ENCODE assay signal across 8 cellular contexts in the genomic region with DNA sequence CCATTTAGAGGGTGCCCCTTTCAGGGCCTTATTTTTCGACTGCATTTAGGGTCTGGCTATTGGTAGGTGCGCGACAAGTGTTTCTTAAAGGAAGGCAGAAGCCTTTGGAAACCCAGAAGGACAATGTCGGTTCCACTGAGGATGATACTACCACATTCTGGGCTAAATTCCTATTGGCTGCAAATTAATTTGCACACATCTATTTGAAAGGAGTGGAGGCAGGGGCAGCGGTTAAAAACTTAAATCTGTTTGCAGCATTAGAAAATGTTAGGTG. TPM values are rescaled to one million over a fixed set of nuclear protein-coding genes. Genes with fewer than 3 reads are reported as not detected.
DNase-seq lines count a peak whose midpoint lies in the region; ATAC-seq and TF ChIP-seq lines count a peak whose summit lies in the region.

No MANE protein-coding gene starts in this region.

- H3K27ac ChIP-seq in right cardiac atrium (ENCODE audit: low read length) (peak overlapping the region; percentile 79), gastrocnemius medialis (peak overlapping the region; percentile 86 to 95 (median 89))

- TF ChIP-seq POLR2A in gastrocnemius medialis (IDR thresholded peaks at IDR 0.05): no peak

- H3K9me3 ChIP-seq in right cardiac atrium (ENCODE audit: control insufficient read depth, low read length) (no peaks in the 10 kb centered on the region), gastrocnemius medialis (no peaks in the 10 kb centered on the region)

- POLR2A ChIA-PET in activated CD4-positive, alpha-beta memory T cell treated with anti-CD3 and anti-CD28 coated beads, Interleukin-2, amount 10 ng/mL, durations not matched to agents 7 days and 5 days (lab: Charles Lee): interaction anchor here (2.1 to 3.0 kb wide), 2 partner anchors 18 to 38 kb away, joined by 4 to 11 read pairs; no protein-coding TSS in a partner anchor

- intact Hi-C loops in right cardiac atrium (cut with DNase I) (no loop called here), gastrocnemius medialis (cut with DNase I; ENCODE audit: low total_unique reads) (loop anchor here (2.0 to 10.0 kb wide), 2 partner anchors 111 to 693 kb away; a partner anchor contains a TSS)

- no peaks in the 10 kb centered on the region for H3K27me3 ChIP-seq in right cardiac atrium (ENCODE audit: control insufficient read depth, insufficient read depth)
- no peaks in the 10 kb centered on the region for H3K27me3 ChIP-seq in gastrocnemius medialis

- in situ Hi-C loops in gastrocnemius medialis (cut with MboI; ENCODE audit: low sequenced_read_pairs in 4 of 4): loop anchor here in 1 of 4 donors (25.0 kb wide), 1 partner anchor 1044 kb away; a partner anchor contains a TSS

- H3K4me3 ChIP-seq in GM08714 (ENCODE audit: low read length) (peak overlapping the region; percentile 79; the same call in 1 of the 2 replicates), right cardiac atrium (ENCODE audit: low read length) (peak overlapping the region; percentile 95), gastrocnemius medialis (peak overlapping the region; percentile 77 to 97 (median 82))

- peaks cover 25% of the 10 kb centered on the region for H3K4me1 Mint-ChIP-seq in activated CD4-positive, alpha-beta memory T cell treated with anti-CD3 and anti-CD28 coated beads, Interleukin-2, amount 10 ng/mL, durations not matched to agents 7 days and 5 days

- 53% methylated on average over 5 of the region's 5 CpGs for WGBS in right cardiac atrium

- H3K9me3 Mint-ChIP-seq in activated CD4-positive, alpha-beta memory T cell treated with anti-CD3 and anti-CD28 coated beads, Interleukin-2, amount 10 ng/mL, durations not matched to agents 7 days and 5 days: no peaks in the 10 kb centered on the region

- no peaks in the 10 kb centered on the region for H3K27me3 Mint-ChIP-seq in activated CD4-positive, alpha-beta memory T cell treated with anti-CD3 and anti-CD28 coated beads, Interleukin-2, amount 10 ng/mL, durations not matched to agents 7 days and 5 days

- TF ChIP-seq CTCF in gastrocnemius medialis (IDR thresholded peaks at IDR 0.05 in 4 of 5, conservative IDR thresholded peaks at IDR 0.05 in 1 of 5): no peak

- peak overlapping the region; percentile 59 for H3K4me3 Mint-ChIP-seq in activated CD4-positive, alpha-beta memory T cell treated with anti-CD3 and anti-CD28 coated beads, Interleukin-2, amount 10 ng/mL, durations not matched to agents 7 days and 5 days

- CTCF ChIA-PET in activated CD4-positive, alpha-beta memory T cell treated with anti-CD3 and anti-CD28 coated beads, Interleukin-2, amount 10 ng/mL, durations not matched to agents 7 days and 5 days (lab: Charles Lee): no interaction called here

- H3K4me1 ChIP-seq in right cardiac atrium (ENCODE audit: control insufficient read depth, insufficient read depth, low read length) (peaks cover 3% of the 10 kb centered on the region), gastrocnemius medialis (peaks cover 21 to 24% of the 10 kb centered on the region in 2 donors)

- no peak for ATAC-seq in right cardiac atrium
- ATAC-seq in gastrocnemius medialis: no peak
- no peak for ATAC-seq in HG02759 (IDR thresholded peaks at IDR 0.05; ENCODE audit: unreplicated experiment)
- no peak for ATAC-seq in GM19455 (IDR thresholded peaks at IDR 0.05; ENCODE audit: unreplicated experiment)
- no peak for ATAC-seq in HG03097 (IDR thresholded peaks at IDR 0.05; ENCODE audit: low FRiP score, unreplicated experiment)

- H3K36me3 ChIP-seq in gastrocnemius medialis: no peaks in the 10 kb centered on the region

- no peak for DNase-seq in activated CD4-positive, alpha-beta memory T cell treated with anti-CD3 and anti-CD28 coated beads, Interleukin-2, amount 10 ng/mL, durations not matched to agents 7 days and 5 days
- no peak for DNase-seq in right cardiac atrium
- DNase-seq in gastrocnemius medialis: no peak
- DNase-seq in NCI-H2107 treated with DMSO at 0.1 percent for 48 hours (lab: John Stamatoyannopoulos, UW; ENCODE audit: unreplicated experiment): no peak

- H3K27ac Mint-ChIP-seq in activated CD4-positive, alpha-beta memory T cell treated with anti-CD3 and anti-CD28 coated beads, Interleukin-2, amount 10 ng/mL, durations not matched to agents 7 days and 5 days: no peak overlapping the region

- peaks cover 2% of the 10 kb centered on the region for H3K36me3 Mint-ChIP-seq in activated CD4-positive, alpha-beta memory T cell treated with anti-CD3 and anti-CD28 coated beads, Interleukin-2, amount 10 ng/mL, durations not matched to agents 7 days and 5 days (ENCODE audit: low read depth)

RNA-seq across cellular contexts. Expression of a gene that starts 1.1 kb away (rescaled TPM):
- 10 to 100 TPM; 10.8 to 11.3 TPM for total RNA-seq in activated CD4-positive, alpha-beta memory T cell treated with anti-CD3 and anti-CD28 coated beads, Interleukin-2, amount 10 ng/mL, durations not matched to agents 7 days and 5 days
- total RNA-seq in right cardiac atrium (10 to 100 TPM; 45.6 to 72.3 (median 54.9) TPM), gastrocnemius medialis (10 to 100 TPM; 19.3 to 44.8 (median 26.0) TPM)
- 36.3 TPM for polyA plus RNA-seq in right cardiac atrium

RNA-seq across cellular contexts. Expression of a gene that starts 18.4 kb away (rescaled TPM):
- total RNA-seq in activated CD4-positive, alpha-beta memory T cell treated with anti-CD3 and anti-CD28 coated beads, Interleukin-2, amount 10 ng/mL, durations not matched to agents 7 days and 5 days: 10 to 100 TPM; 39.1 to 39.9 TPM
- total RNA-seq in right cardiac atrium (10 to 100 TPM; 40.2 to 47.3 (median 44.5) TPM), gastrocnemius medialis (10 to 100 TPM; 33.6 to 56.8 (median 38.5) TPM)
- polyA plus RNA-seq in right cardiac atrium: 40.6 TPM
